2 cellular contexts compared by ENCODE assay signal in genomic region chr5:179873176-179873575, GRCh38.
TF ChIP-seq lines count a peak whose summit lies in the region.

No MANE protein-coding gene starts in this region.

TF ChIP-seq in SK-N-SH, 30 proteins besides CTCF, POLR2A, EP300 and RAD21 (continued from another document):
- TF ChIP-seq SMC3 (IDR thresholded peaks at IDR 0.05; ENCODE audit: low read depth, low read length) (no peak), FOXM1 (IDR thresholded peaks at IDR 0.05; ENCODE audit: low read depth) (no peak), USF1 (IDR thresholded peaks at IDR 0.05; ENCODE audit: borderline replicate concordance, low read depth) (no peak), RFX5 (IDR thresholded peaks at IDR 0.05; ENCODE audit: low read length) (no peak), REST (IDR thresholded peaks at IDR 0.05; ENCODE audit: low read depth, low read length) (no peak), MAX (IDR thresholded peaks at IDR 0.05; ENCODE audit: low read depth) (no peak)

TF ChIP-seq in SK-N-SH treated with all-trans-retinoic acid at 6 μM for 48 hours, 23 proteins besides CTCF, POLR2A, EP300 and RAD21 (continued from another document):
- TF ChIP-seq POU6F1 (CRISPR knock-in tag; IDR thresholded peaks at IDR 0.05; ENCODE audit: borderline replicate concordance, low read depth) (no peak), RARB (CRISPR knock-in tag; IDR thresholded peaks at IDR 0.05) (no peak)
